Comparison of ENCODE assay signal across 1 cellular context in genomic region chr1:201649776-201650607, GRCh38.
TF ChIP-seq lines count a peak whose summit lies in the region.

No MANE protein-coding gene starts in this region.

TF ChIP-seq in SK-N-SH, 30 proteins besides CTCF, POLR2A, EP300 and RAD21 (continued from another document):
- TF ChIP-seq, protein P1, sequence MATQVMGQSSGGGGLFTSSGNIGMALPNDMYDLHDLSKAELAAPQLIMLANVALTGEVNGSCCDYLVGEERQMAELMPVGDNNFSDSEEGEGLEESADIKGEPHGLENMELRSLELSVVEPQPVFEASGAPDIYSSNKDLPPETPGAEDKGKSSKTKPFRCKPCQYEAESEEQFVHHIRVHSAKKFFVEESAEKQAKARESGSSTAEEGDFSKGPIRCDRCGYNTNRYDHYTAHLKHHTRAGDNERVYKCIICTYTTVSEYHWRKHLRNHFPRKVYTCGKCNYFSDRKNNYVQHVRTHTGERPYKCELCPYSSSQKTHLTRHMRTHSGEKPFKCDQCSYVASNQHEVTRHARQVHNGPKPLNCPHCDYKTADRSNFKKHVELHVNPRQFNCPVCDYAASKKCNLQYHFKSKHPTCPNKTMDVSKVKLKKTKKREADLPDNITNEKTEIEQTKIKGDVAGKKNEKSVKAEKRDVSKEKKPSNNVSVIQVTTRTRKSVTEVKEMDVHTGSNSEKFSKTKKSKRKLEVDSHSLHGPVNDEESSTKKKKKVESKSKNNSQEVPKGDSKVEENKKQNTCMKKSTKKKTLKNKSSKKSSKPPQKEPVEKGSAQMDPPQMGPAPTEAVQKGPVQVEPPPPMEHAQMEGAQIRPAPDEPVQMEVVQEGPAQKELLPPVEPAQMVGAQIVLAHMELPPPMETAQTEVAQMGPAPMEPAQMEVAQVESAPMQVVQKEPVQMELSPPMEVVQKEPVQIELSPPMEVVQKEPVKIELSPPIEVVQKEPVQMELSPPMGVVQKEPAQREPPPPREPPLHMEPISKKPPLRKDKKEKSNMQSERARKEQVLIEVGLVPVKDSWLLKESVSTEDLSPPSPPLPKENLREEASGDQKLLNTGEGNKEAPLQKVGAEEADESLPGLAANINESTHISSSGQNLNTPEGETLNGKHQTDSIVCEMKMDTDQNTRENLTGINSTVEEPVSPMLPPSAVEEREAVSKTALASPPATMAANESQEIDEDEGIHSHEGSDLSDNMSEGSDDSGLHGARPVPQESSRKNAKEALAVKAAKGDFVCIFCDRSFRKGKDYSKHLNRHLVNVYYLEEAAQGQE (IDR thresholded peaks at IDR 0.05; ENCODE audit: low read depth, low read length) = no peak
- TF ChIP-seq MXI1 (IDR thresholded peaks at IDR 0.05; ENCODE audit: low read depth, low read length) (peak; percentile 48), IRF3 (IDR thresholded peaks at IDR 0.05; ENCODE audit: low read depth, low read length) (no peak), GATA2 (CRISPR knock-in tag; IDR thresholded peaks at IDR 0.05) (0 out of 2 replicates have a peak, but pooled peaks have one; percentile 2), GABPA (IDR thresholded peaks at IDR 0.05; ENCODE audit: low read depth) (no peak), TEAD4 (IDR thresholded peaks at IDR 0.05; ENCODE audit: borderline replicate concordance, insufficient read depth) (no peak), TCF12 (IDR thresholded peaks at IDR 0.05) (no peak), RXRA (IDR thresholded peaks at IDR 0.05; ENCODE audit: borderline replicate concordance, low read depth) (no peak), POLR2AphosphoS5 (IDR thresholded peaks at IDR 0.05; ENCODE audit: low read depth, low read length) (no peak)
- TF ChIP-seq, protein P2, sequence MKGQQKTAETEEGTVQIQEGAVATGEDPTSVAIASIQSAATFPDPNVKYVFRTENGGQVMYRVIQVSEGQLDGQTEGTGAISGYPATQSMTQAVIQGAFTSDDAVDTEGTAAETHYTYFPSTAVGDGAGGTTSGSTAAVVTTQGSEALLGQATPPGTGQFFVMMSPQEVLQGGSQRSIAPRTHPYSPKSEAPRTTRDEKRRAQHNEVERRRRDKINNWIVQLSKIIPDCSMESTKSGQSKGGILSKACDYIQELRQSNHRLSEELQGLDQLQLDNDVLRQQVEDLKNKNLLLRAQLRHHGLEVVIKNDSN (IDR thresholded peaks at IDR 0.05; ENCODE audit: borderline replicate concordance, low read depth) = no peak
